ENCODE assay signal across 1 cellular context in the genomic region with DNA sequence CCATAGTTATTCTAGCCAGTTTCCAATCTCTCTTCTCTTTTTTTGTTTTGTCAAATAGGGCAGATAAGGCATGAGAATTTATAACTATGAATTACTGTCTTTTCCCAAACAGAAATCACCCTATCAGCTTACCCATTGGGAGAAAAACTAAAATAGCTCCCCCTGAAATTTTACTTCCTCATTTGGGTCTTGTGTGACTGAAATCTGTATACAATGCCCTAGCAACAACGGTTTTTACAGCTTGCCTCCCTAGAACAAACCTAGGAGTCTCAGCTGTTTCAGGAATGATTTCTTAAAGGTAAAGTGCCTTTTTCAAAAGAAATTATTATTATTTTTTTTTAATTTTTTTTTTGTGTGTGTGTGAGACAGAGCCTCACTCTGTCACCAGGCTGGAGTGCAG.
TF ChIP-seq lines count a peak whose summit lies in the region.

No MANE protein-coding gene starts in this region.

TF ChIP-seq in GM12878, 131 proteins besides CTCF, POLR2A, EP300 and RAD21 (continued from another document):
- 0 out of 2 replicates have a peak, but pooled peaks have one; percentile 34 for TF ChIP-seq EED (IDR thresholded peaks at IDR 0.05; ENCODE audit: low read depth)
- peak; percentile 30 for TF ChIP-seq MEF2B (IDR thresholded peaks at IDR 0.05; ENCODE audit: partially characterized antibody, poor library complexity, severe bottlenecking)
- TF ChIP-seq, protein P1, sequence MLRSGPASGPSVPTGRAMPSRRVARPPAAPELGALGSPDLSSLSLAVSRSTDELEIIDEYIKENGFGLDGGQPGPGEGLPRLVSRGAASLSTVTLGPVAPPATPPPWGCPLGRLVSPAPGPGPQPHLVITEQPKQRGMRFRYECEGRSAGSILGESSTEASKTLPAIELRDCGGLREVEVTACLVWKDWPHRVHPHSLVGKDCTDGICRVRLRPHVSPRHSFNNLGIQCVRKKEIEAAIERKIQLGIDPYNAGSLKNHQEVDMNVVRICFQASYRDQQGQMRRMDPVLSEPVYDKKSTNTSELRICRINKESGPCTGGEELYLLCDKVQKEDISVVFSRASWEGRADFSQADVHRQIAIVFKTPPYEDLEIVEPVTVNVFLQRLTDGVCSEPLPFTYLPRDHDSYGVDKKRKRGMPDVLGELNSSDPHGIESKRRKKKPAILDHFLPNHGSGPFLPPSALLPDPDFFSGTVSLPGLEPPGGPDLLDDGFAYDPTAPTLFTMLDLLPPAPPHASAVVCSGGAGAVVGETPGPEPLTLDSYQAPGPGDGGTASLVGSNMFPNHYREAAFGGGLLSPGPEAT (IDR thresholded peaks at IDR 0.05; ENCODE audit: low read depth), result peak; percentile 71
- TF ChIP-seq MEF2A (IDR thresholded peaks at IDR 0.05; ENCODE audit: insufficient read depth, low read depth, low read length), result 0 out of 2 replicates have a peak, but pooled peaks have one; percentile 44
